Comparison of ENCODE assay signal across 14 cellular contexts in genomic region chr15:74662064-74662860, GRCh38. TPM values are rescaled to one million over a fixed set of nuclear protein-coding genes. Genes with fewer than 3 reads are reported as not detected.
A peak's percentile ranks its signal among the peaks of the same experiment; 100 is the strongest.
DNase-seq lines count a peak whose midpoint lies in the region; ATAC-seq and TF ChIP-seq lines count a peak whose summit lies in the region.
"Had no signal": no experiment of that assay in that cellular context is flagged by ENCODE, and none has a peak within 500 bp of the region (broad histone marks: within the 10 kb centered on the region; RNA-seq: fewer than 3 reads in every experiment).

No MANE protein-coding gene starts in this region.

- TF ChIP-seq CTCF in IMR-90 (conservative IDR thresholded peaks at IDR 0.05; ENCODE audit: low read depth, low read length) (no peak), endodermal cell (conservative IDR thresholded peaks at IDR 0.05) (no peak), transverse colon (IDR thresholded peaks at IDR 0.05) (no peak), dorsolateral prefrontal cortex (IDR thresholded peaks at IDR 0.05 in 54 of 56, conservative IDR thresholded peaks at IDR 0.05 in 2 of 56; ENCODE audit: low read depth in 1 of 56, partially characterized antibody in 56 of 56) (no peak), PC-3 (conservative IDR thresholded peaks at IDR 0.05; ENCODE audit: low read depth, low read length) (no peak)
- TF ChIP-seq CTCF in activated CD8-positive, alpha-beta T cell treated with anti-CD3 and anti-CD28 coated beads for 36 hours (IDR thresholded peaks at IDR 0.05), result no peak

- H3K18ac ChIP-seq in IMR-90 (ENCODE audit: low read depth, low read length) (no peak overlapping the region), mesendoderm (ENCODE audit: low read length) (no peak overlapping the region)

- ATAC-seq in IMR-90 (ENCODE audit: low read depth), result no peak
- no peak for ATAC-seq in activated CD8-positive, alpha-beta T cell treated with anti-CD3 and anti-CD28 coated beads for 36 hours
- ATAC-seq in PC-3, result no peak

- no peaks in the 10 kb centered on the region for H3F3A ChIP-seq in PC-3 (ENCODE audit: low read length, unreplicated experiment)

- H3K27ac ChIP-seq in IMR-90 (ENCODE audit: insufficient read depth, low read length), result no peak overlapping the region
- no peak overlapping the region for H3K27ac ChIP-seq in endodermal cell (ENCODE audit: low read depth, low read length)
- H3K27ac ChIP-seq in mesendoderm (ENCODE audit: low read depth, low read length), result peak overlapping the region; percentile 28
- peak overlapping the region; percentile 72 to 79 (median 75) for H3K27ac ChIP-seq in transverse colon
- no peak overlapping the region for H3K27ac ChIP-seq in dorsolateral prefrontal cortex
- H3K27ac ChIP-seq in PC-3 (ENCODE audit: low read length), result no peak overlapping the region

- POLR2A ChIA-PET in IMR-90 (lab: Charles Lee; ENCODE audit: unreplicated experiment), result no interaction called here
- POLR2A ChIA-PET in activated CD8-positive, alpha-beta T cell treated with anti-CD3 and anti-CD28 coated beads for 36 hours (lab: Charles Lee), result no interaction called here
- POLR2A ChIA-PET in PC-3 (lab: Charles Lee; ENCODE audit: unreplicated experiment), result no interaction called here

- no peak for TF ChIP-seq EP300 in transverse colon (IDR thresholded peaks at IDR 0.05; ENCODE audit: low read depth)

- H3K4ac ChIP-seq in IMR-90 (ENCODE audit: low read depth, low read length), result no peak overlapping the region
- no peak overlapping the region for H3K4ac ChIP-seq in mesendoderm (ENCODE audit: low read depth, low read length)

- no peaks in the 10 kb centered on the region for H3K27me3 Mint-ChIP-seq in endodermal cell (ENCODE audit: insufficient read depth)
- H3K27me3 Mint-ChIP-seq in activated CD8-positive, alpha-beta T cell treated with anti-CD3 and anti-CD28 coated beads for 36 hours, result no peaks in the 10 kb centered on the region
- H3K27me3 Mint-ChIP-seq: CD4-positive, alpha-beta memory T cell had no signal

- no peak overlapping the region for H2BK120ac ChIP-seq in IMR-90 (ENCODE audit: low read depth, low read length)
- H2BK120ac ChIP-seq in mesendoderm (ENCODE audit: low read depth, low read length), result no peak overlapping the region

- H2BK20ac ChIP-seq in IMR-90 (ENCODE audit: low read depth, low read length), result no peak overlapping the region

- BruUV-seq in IMR-90 (replicated peaks; lab: Mats Ljungman, UMichigan) (no TSS peak), PC-3 (replicated peaks; lab: Mats Ljungman, UMichigan) (no TSS peak)

- H3K56ac ChIP-seq in IMR-90 (ENCODE audit: extremely low read depth, insufficient read depth, low read length), result no peak overlapping the region
- H3K56ac ChIP-seq in mesendoderm (ENCODE audit: low read length), result no peak overlapping the region

- in situ Hi-C loops in IMR-90 (cut with MboI; ENCODE audit: low sequenced_read_pairs) (no loop called here), transverse colon (cut with MboI; ENCODE audit: low pct_ligation_motif_present in 1 of 4, low pct_unique_long_range_greater_than_20kb in 1 of 4, low sequenced_read_pairs in 3 of 4) (no loop called here)

- no peaks in the 10 kb centered on the region for H3K9me3 Mint-ChIP-seq in endodermal cell
- no peaks in the 10 kb centered on the region for H3K9me3 Mint-ChIP-seq in activated CD8-positive, alpha-beta T cell treated with anti-CD3 and anti-CD28 coated beads for 36 hours
- H3K9me3 Mint-ChIP-seq: CD4-positive, alpha-beta memory T cell had no signal

- CTCF ChIA-PET in IMR-90 (lab: Yijun Ruan, JAX), result interaction anchor here (0.5 kb wide), 1 partner anchor 22 kb away, joined by 4 read pairs; no protein-coding TSS in a partner anchor
- CTCF ChIA-PET in activated CD8-positive, alpha-beta T cell treated with anti-CD3 and anti-CD28 coated beads for 36 hours (lab: Charles Lee), result interaction anchor here (1.2 to 1.9 kb wide), 3 partner anchors 10 to 106 kb away, joined by 4 to 8 read pairs (median 7); no protein-coding TSS in a partner anchor
- CTCF ChIA-PET in PC-3 (lab: Charles Lee), result no interaction called here

- H2BK15ac ChIP-seq in IMR-90 (ENCODE audit: low read depth, low read length) (no peak overlapping the region), mesendoderm (replicated peaks; ENCODE audit: low read depth) (no peak overlapping the region)

- peaks cover 14% of the 10 kb centered on the region for H3K4me1 Mint-ChIP-seq in endodermal cell
- peaks cover 24% of the 10 kb centered on the region for H3K4me1 Mint-ChIP-seq in activated CD8-positive, alpha-beta T cell treated with anti-CD3 and anti-CD28 coated beads for 36 hours (ENCODE audit: low read depth)

- H3K4me3 ChIP-seq in IMR-90 (ENCODE audit: insufficient read depth, low read depth, low read length) (no peak overlapping the region), endodermal cell (ENCODE audit: low read length) (no peak overlapping the region), mesendoderm (ENCODE audit: low read length) (no peak overlapping the region), transverse colon (no peak overlapping the region), dorsolateral prefrontal cortex (no peak overlapping the region), PC-3 (ENCODE audit: low read length) (no peak overlapping the region)

- H3K9me3 ChIP-seq in IMR-90 (ENCODE audit: control insufficient read depth, insufficient read depth, low read length) (no peaks in the 10 kb centered on the region), endodermal cell (ENCODE audit: control insufficient read depth, low read length) (no peaks in the 10 kb centered on the region), transverse colon (no peaks in the 10 kb centered on the region), PC-3 (ENCODE audit: low read length) (no peaks in the 10 kb centered on the region)
- H3K9me3 ChIP-seq: BE2C had no signal

- H3K4me2 ChIP-seq in IMR-90 (ENCODE audit: low read depth, low read length), result no peak overlapping the region
- no peak overlapping the region for H3K4me2 ChIP-seq in mesendoderm (ENCODE audit: low read length)
- no peak overlapping the region for H3K4me2 ChIP-seq in PC-3 (ENCODE audit: low read length)

- peaks cover 8% of the 10 kb centered on the region for H3K4me1 ChIP-seq in IMR-90 (ENCODE audit: control insufficient read depth, insufficient read depth, low read length)
- no peaks in the 10 kb centered on the region for H3K4me1 ChIP-seq in endodermal cell (ENCODE audit: control insufficient read depth, insufficient read depth, low read length)
- no peaks in the 10 kb centered on the region for H3K4me1 ChIP-seq in mesendoderm (ENCODE audit: control insufficient read depth, low read depth, low read length)
- H3K4me1 ChIP-seq in transverse colon, result peaks cover 9 to 40% (median 31%) of the 10 kb centered on the region in 4 donors
- peaks cover 14% of the 10 kb centered on the region for H3K4me1 ChIP-seq in PC-3 (ENCODE audit: insufficient read depth, low read length)
- H3K4me1 ChIP-seq: BE2C had no signal

- H3K4me3 Mint-ChIP-seq in endodermal cell, result no peak overlapping the region
- no peak overlapping the region for H3K4me3 Mint-ChIP-seq in activated CD8-positive, alpha-beta T cell treated with anti-CD3 and anti-CD28 coated beads for 36 hours
- H3K4me3 Mint-ChIP-seq: CD4-positive, alpha-beta memory T cell had no signal

- no peaks in the 10 kb centered on the region for H3K9me2 ChIP-seq in PC-3 (replicated peaks; ENCODE audit: low read length)

- dilution Hi-C loops in IMR-90 (cut with HindIII; ENCODE audit: low sequenced_read_pairs, unreplicated experiment), result no loop called here

- peaks cover 15% of the 10 kb centered on the region for H3K9me1 ChIP-seq in IMR-90 (ENCODE audit: insufficient read depth, low read length)

- H2AFZ ChIP-seq in IMR-90 (replicated peaks; ENCODE audit: low read length, poor library complexity) (no peak overlapping the region), PC-3 (ENCODE audit: low read length) (no peak overlapping the region)

- H4K5ac ChIP-seq in IMR-90 (ENCODE audit: low read depth, low read length) (no peak overlapping the region), mesendoderm (ENCODE audit: low read length) (no peak overlapping the region)

- WGBS in IMR-90 (ENCODE audit: extremely low coverage in 2 of 2, insufficient read length in 1 of 2), 2 experiments, result 100% methylated on average over 2 of the region's 4 CpGs; no CpG with 5 or more reads in 1 of the 2 experiments
- WGBS in endodermal cell (ENCODE audit: insufficient coverage in 1 of 2, insufficient read length in 1 of 2), 2 experiments, result 98 to 100% methylated on average over 2 to 3 of the region's 4 CpGs
- no CpG with 5 or more reads among the region's 4 CpGs for WGBS in mesendoderm (ENCODE audit: extremely low coverage, insufficient coverage, low lambda C conversion rate)
- 59 to 60% methylated on average over 2 to 4 of the region's 4 CpGs for WGBS in transverse colon (ENCODE audit: low coverage in 1 of 2), 2 donors

- no peaks in the 10 kb centered on the region for H3K27me3 ChIP-seq in IMR-90 (ENCODE audit: control insufficient read depth, insufficient read depth, low read length)
- no peaks in the 10 kb centered on the region for H3K27me3 ChIP-seq in endodermal cell (ENCODE audit: control insufficient read depth, insufficient read depth, low read length, poor library complexity, severe bottlenecking)
- no peaks in the 10 kb centered on the region for H3K27me3 ChIP-seq in mesendoderm (ENCODE audit: insufficient read depth, low read length, poor library complexity)
- H3K27me3 ChIP-seq in transverse colon, result no peaks in the 10 kb centered on the region
- H3K27me3 ChIP-seq in dorsolateral prefrontal cortex, result no peaks in the 10 kb centered on the region
- H3K27me3 ChIP-seq in PC-3 (ENCODE audit: low read length), result no peaks in the 10 kb centered on the region
- H3K27me3 ChIP-seq: BE2C had no signal

- no peak overlapping the region for H3K9ac ChIP-seq in IMR-90 (ENCODE audit: low read depth, low read length)
- H3K9ac ChIP-seq in endodermal cell (ENCODE audit: extremely low read depth, low read length, poor library complexity, severe bottlenecking), result no peak overlapping the region
- no peak overlapping the region for H3K9ac ChIP-seq in mesendoderm (ENCODE audit: low read length)
- no peak overlapping the region for H3K9ac ChIP-seq in PC-3 (ENCODE audit: low read length)

- H3K79me1 ChIP-seq in IMR-90 (ENCODE audit: low read depth in 1 of 2, low read length in 2 of 2) (peaks cover 24 to 57% of the 10 kb centered on the region in 2 experiments), mesendoderm (ENCODE audit: low read length) (peaks cover 9% of the 10 kb centered on the region)

- no peak overlapping the region for H3K14ac ChIP-seq in IMR-90 (replicated peaks; ENCODE audit: low read depth, low read length)

- H2AK5ac ChIP-seq in IMR-90 (ENCODE audit: low read depth, low read length) (0 out of 2 replicates have a peak overlapping the region, but pooled peaks have one; percentile 43), mesendoderm (ENCODE audit: low read length) (no peak overlapping the region)

- H2BK5ac ChIP-seq in IMR-90 (ENCODE audit: low read depth, low read length, poor library complexity, severe bottlenecking) (no peak overlapping the region), mesendoderm (ENCODE audit: low read length) (no peak overlapping the region)

- peaks cover 48% of the 10 kb centered on the region for H4K20me1 ChIP-seq in IMR-90 (ENCODE audit: insufficient read depth, low read length)
- H4K20me1 ChIP-seq in PC-3 (ENCODE audit: low read length), result peaks cover 7% of the 10 kb centered on the region; the same call in 1 of the 2 replicates

- intact Hi-C loops in IMR-90 (cut with micrococcal nuclease), result no loop called here
- intact Hi-C loops in transverse colon (cut with DNase I; ENCODE audit: low total_unique reads), result no loop called here
- intact Hi-C loops in activated CD8-positive, alpha-beta T cell treated with anti-CD3 and anti-CD28 coated beads for 36 hours (cut with micrococcal nuclease), result no loop called here
- intact Hi-C loops in dorsolateral prefrontal cortex (cut with DNase I), result no loop called here
- intact Hi-C loops in PC-3 (cut with micrococcal nuclease), result no loop called here

- peaks cover 1% of the 10 kb centered on the region for H3K79me2 ChIP-seq in mesendoderm (ENCODE audit: control insufficient read depth, insufficient read depth, low read length)
- H3K79me2 ChIP-seq in PC-3 (ENCODE audit: low read length), result peaks cover 42% of the 10 kb centered on the region

- no peak for TF ChIP-seq POLR2A in IMR-90 (IDR thresholded peaks at IDR 0.05; ENCODE audit: low read depth, low read length)
- no peak for TF ChIP-seq POLR2A in transverse colon (IDR thresholded peaks at IDR 0.05)

- no peak overlapping the region for H2AK9ac ChIP-seq in IMR-90 (replicated peaks; ENCODE audit: low read depth, low read length, poor library complexity)

- H3K23ac ChIP-seq in IMR-90 (ENCODE audit: low read depth, low read length) (no peak overlapping the region), mesendoderm (ENCODE audit: low read length) (no peak overlapping the region)

- H4K8ac ChIP-seq in IMR-90 (ENCODE audit: low read depth in 2 of 2, low read length in 2 of 2) (no peak overlapping the region), mesendoderm (ENCODE audit: low read depth, low read length) (no peak overlapping the region)

- peak overlapping the region; percentile 37 for H3K27ac Mint-ChIP-seq in endodermal cell
- no peak overlapping the region for H3K27ac Mint-ChIP-seq in activated CD8-positive, alpha-beta T cell treated with anti-CD3 and anti-CD28 coated beads for 36 hours

- no peak for DNase-seq in IMR-90
- no peak for DNase-seq in endodermal cell
- DNase-seq in mesendoderm, result no peak
- no peak for DNase-seq in transverse colon
- no peak for DNase-seq in activated CD8-positive, alpha-beta T cell treated with anti-CD3 and anti-CD28 coated beads for 36 hours
- no peak for DNase-seq in dorsolateral prefrontal cortex
- DNase-seq in PC-3, result no peak
- DNase-seq: BE2C; CD4-positive, alpha-beta memory T cell; H7; NCI-H1105 treated with DMSO at 0.1 percent for 48 hours; NCI-H1694 treated with DMSO at 0.1 percent for 48 hours; NCI-H69; SHP77 treated with DMSO at 0.1 percent for 48 hours had no signal

- H3K36me3 Mint-ChIP-seq in endodermal cell (ENCODE audit: low read depth), result no peaks in the 10 kb centered on the region
- peaks cover 3% of the 10 kb centered on the region for H3K36me3 Mint-ChIP-seq in activated CD8-positive, alpha-beta T cell treated with anti-CD3 and anti-CD28 coated beads for 36 hours (ENCODE audit: low read depth)

- no peak for TF ChIP-seq RAD21 in IMR-90 (IDR thresholded peaks at IDR 0.05; ENCODE audit: low read length)

- H4K91ac ChIP-seq in IMR-90 (ENCODE audit: insufficient read depth, low read depth, low read length), result no peak overlapping the region

- H3K36me3 ChIP-seq in IMR-90 (ENCODE audit: control insufficient read depth, insufficient read depth, low read length), result peaks cover 1% of the 10 kb centered on the region; the same call in 1 of the 2 replicates
- H3K36me3 ChIP-seq in endodermal cell (ENCODE audit: control insufficient read depth, insufficient read depth, low read length), result peaks cover 17% of the 10 kb centered on the region
- H3K36me3 ChIP-seq in mesendoderm (ENCODE audit: control insufficient read depth, insufficient read depth, low read length), result no peaks in the 10 kb centered on the region
- H3K36me3 ChIP-seq in transverse colon, result peaks cover 0 to 2% (median 0%) of the 10 kb centered on the region in 4 donors
- H3K36me3 ChIP-seq in PC-3 (ENCODE audit: low read depth, low read length), result 0 out of 2 replicates have a peak, but pooled peaks cover 5% of the 10 kb centered on the region
- H3K36me3 ChIP-seq: BE2C had no signal

RNA-seq across cellular contexts. Expression of gene EDC3, which starts 33.6 kb away (rescaled TPM):
- 16.7 and 16.8 TPM in 2 replicates for total RNA-seq in IMR-90 (2012; rRNA removed)
- 36.7 and 38.0 TPM in 2 replicates for polyA plus RNA-seq in IMR-90 (2012; rRNA removed)
- polyA plus RNA-seq in IMR-90 (2012; cell fraction: cytosol; rRNA removed), result 16.6 and 19.1 TPM in 2 replicates
- 58.0 and 58.3 TPM in 2 replicates for polyA plus RNA-seq in IMR-90 (2012; cell fraction: nucleus; rRNA removed; ENCODE audit: low replicate concordance)
- 10 to 100 TPM; 44.5 to 48.3 TPM for total RNA-seq in endodermal cell
- polyA plus RNA-seq in endodermal cell (2013, experiment 1 of 2), result 34.2 TPM
- polyA plus RNA-seq in endodermal cell (2013, experiment 2 of 2), result 28.6 TPM
- polyA plus RNA-seq in mesendoderm (2013, experiment 1 of 2), result 28.2 TPM
- 31.0 TPM for polyA plus RNA-seq in mesendoderm (2013, experiment 2 of 2)
- total RNA-seq in transverse colon, result 100 to 1,000 TPM in 1 of 4 donors, 10 to 100 TPM in 3; 23.2 to 112 (median 29.4) TPM
- total RNA-seq in activated CD8-positive, alpha-beta T cell treated with anti-CD3 and anti-CD28 coated beads for 36 hours, result 10 to 100 TPM; 41.9 to 44.1 TPM
- 10 to 100 TPM; 27.4 to 63.8 (median 38.5) TPM for total RNA-seq in dorsolateral prefrontal cortex
- total RNA-seq in PC-3 (2014; rRNA removed), result 9.9 and 15.6 TPM in 2 replicates

RNA-seq across cellular contexts. Expression of gene CLK3, which starts 46.6 kb away (rescaled TPM):
- total RNA-seq in IMR-90 (2012; rRNA removed) (114 and 117 TPM in 2 replicates), endodermal cell (10 to 100 TPM; 53.4 to 67.3 TPM), transverse colon (100 to 1,000 TPM; 144 to 420 (median 208) TPM), dorsolateral prefrontal cortex (10 to 100 TPM; 41.9 to 96.5 (median 63.3) TPM), PC-3 (2014; rRNA removed) (56.2 and 64.1 TPM in 2 replicates)
- polyA plus RNA-seq in IMR-90 (2012; rRNA removed), result 77.0 and 84.7 TPM in 2 replicates
- 109 and 121 TPM in 2 replicates for polyA plus RNA-seq in IMR-90 (2012; cell fraction: cytosol; rRNA removed)
- 295 and 379 TPM in 2 replicates for polyA plus RNA-seq in IMR-90 (2012; cell fraction: nucleus; rRNA removed; ENCODE audit: low replicate concordance)
- 67.7 TPM for polyA plus RNA-seq in endodermal cell (2013, experiment 1 of 2)
- polyA plus RNA-seq in endodermal cell (2013, experiment 2 of 2), result 60.9 TPM
- polyA plus RNA-seq in mesendoderm (2013, experiment 1 of 2), result 35.9 TPM
- polyA plus RNA-seq in mesendoderm (2013, experiment 2 of 2), result 38.3 TPM
- 100 to 1,000 TPM; 159 to 168 TPM for total RNA-seq in activated CD8-positive, alpha-beta T cell treated with anti-CD3 and anti-CD28 coated beads for 36 hours

Comparison
In these comparisons a context has a peak if more than half of its experiments do, and no peak if none do; other contexts are left out.
1. H3K27ac ChIP-seq: peak in mesendoderm (single experiment) and transverse colon (4 of 4); none in IMR-90 (single experiment), endodermal cell (single experiment), dorsolateral prefrontal cortex (0 of 59) and PC-3 (single experiment).